Comparison of ENCODE assay signal across 1 cellular context in genomic region chr2:45373534-45373933, GRCh38.
TF ChIP-seq lines count a peak whose summit lies in the region.

No MANE protein-coding gene starts in this region.

TF ChIP-seq in HepG2, 621 proteins besides CTCF, POLR2A, EP300 and RAD21 (continued from another document and continues in another):
- no peak for TF ChIP-seq ZNF629 (CRISPR knock-in tag; conservative IDR thresholded peaks at IDR 0.05)
- no peak for TF ChIP-seq NONO (IDR thresholded peaks at IDR 0.05)
- TF ChIP-seq NONO (CRISPR knock-in tag; conservative IDR thresholded peaks at IDR 0.05): peak; percentile 40; the same call in 1 of the 2 replicates
- TF ChIP-seq GATAD2A (CRISPR knock-in tag; IDR thresholded peaks at IDR 0.05): peak; percentile 99
- peak; percentile 84 for TF ChIP-seq ZGPAT (CRISPR knock-in tag; IDR thresholded peaks at IDR 0.05)
- TF ChIP-seq PLSCR1 (CRISPR knock-in tag; IDR thresholded peaks at IDR 0.05; ENCODE audit: borderline replicate concordance): no peak
- TF ChIP-seq CREBL2 (CRISPR knock-in tag; IDR thresholded peaks at IDR 0.05; ENCODE audit: borderline replicate concordance): no peak
- no peak for TF ChIP-seq PHF20 (CRISPR knock-in tag; IDR thresholded peaks at IDR 0.05)
- TF ChIP-seq ATF7 (IDR thresholded peaks at IDR 0.05): no peak
- no peak for TF ChIP-seq ATF7 (CRISPR knock-in tag; IDR thresholded peaks at IDR 0.05)
- no peak for TF ChIP-seq TEAD2 (CRISPR knock-in tag; IDR thresholded peaks at IDR 0.05)
- TF ChIP-seq RARG (CRISPR knock-in tag; IDR thresholded peaks at IDR 0.05; ENCODE audit: low read depth): no peak
- no peak for TF ChIP-seq ZNF530 (CRISPR knock-in tag; IDR thresholded peaks at IDR 0.05; ENCODE audit: low read depth)
- no peak for TF ChIP-seq SMAD9 (CRISPR knock-in tag; IDR thresholded peaks at IDR 0.05)
- no peak for TF ChIP-seq SRY (CRISPR knock-in tag; IDR thresholded peaks at IDR 0.05)
- no peak for TF ChIP-seq KLF13 (CRISPR knock-in tag; IDR thresholded peaks at IDR 0.05)
- TF ChIP-seq ADNP (CRISPR knock-in tag; IDR thresholded peaks at IDR 0.05): no peak
- no peak for TF ChIP-seq ZNF225 (CRISPR knock-in tag; IDR thresholded peaks at IDR 0.05)
- TF ChIP-seq ZBTB10 (CRISPR knock-in tag; IDR thresholded peaks at IDR 0.05; ENCODE audit: borderline replicate concordance): no peak
- peak; percentile 96 for TF ChIP-seq RXRB (CRISPR knock-in tag; IDR thresholded peaks at IDR 0.05; ENCODE audit: borderline replicate concordance)
- no peak for TF ChIP-seq ZSCAN31 (CRISPR knock-in tag; IDR thresholded peaks at IDR 0.05; ENCODE audit: low read depth)
- no peak for TF ChIP-seq ZNF589 (CRISPR knock-in tag; conservative IDR thresholded peaks at IDR 0.05)
- TF ChIP-seq ZNF724P (CRISPR knock-in tag; IDR thresholded peaks at IDR 0.05; ENCODE audit: borderline replicate concordance): no peak
- peak; percentile 90 for TF ChIP-seq SKIL (CRISPR knock-in tag; IDR thresholded peaks at IDR 0.05; ENCODE audit: borderline replicate concordance)
- no peak for TF ChIP-seq PRMT3 (CRISPR knock-in tag; IDR thresholded peaks at IDR 0.05; ENCODE audit: borderline replicate concordance, low read depth)
- no peak for TF ChIP-seq ZSCAN20 (CRISPR knock-in tag; IDR thresholded peaks at IDR 0.05; ENCODE audit: borderline replicate concordance)
- no peak for TF ChIP-seq JUNB (CRISPR knock-in tag; IDR thresholded peaks at IDR 0.05; ENCODE audit: borderline replicate concordance)
- no peak for TF ChIP-seq ZBTB1 (CRISPR knock-in tag; IDR thresholded peaks at IDR 0.05; ENCODE audit: borderline replicate concordance)
- peak; percentile 69; the same call in 1 of the 2 replicates for TF ChIP-seq IRF2 (CRISPR knock-in tag; IDR thresholded peaks at IDR 0.05)
- TF ChIP-seq TERF1 (CRISPR knock-in tag; IDR thresholded peaks at IDR 0.05): no peak
- TF ChIP-seq ZNF768 (CRISPR knock-in tag; IDR thresholded peaks at IDR 0.05): no peak
- no peak for TF ChIP-seq HIVEP1 (CRISPR knock-in tag; IDR thresholded peaks at IDR 0.05)
- no peak for TF ChIP-seq USF2 (IDR thresholded peaks at IDR 0.05; ENCODE audit: low read depth, low read length)
- no peak for TF ChIP-seq USF2 (CRISPR knock-in tag; IDR thresholded peaks at IDR 0.05; ENCODE audit: borderline replicate concordance)
- peak; percentile 74; the same call in 1 of the 2 replicates for TF ChIP-seq SMAD3 (CRISPR knock-in tag; IDR thresholded peaks at IDR 0.05)
- TF ChIP-seq ZNF562 (CRISPR knock-in tag; IDR thresholded peaks at IDR 0.05; ENCODE audit: borderline replicate concordance): no peak
- no peak for TF ChIP-seq TRIM22 (IDR thresholded peaks at IDR 0.05)
- no peak for TF ChIP-seq SRSF9 (IDR thresholded peaks at IDR 0.05; ENCODE audit: borderline replicate concordance, insufficient read depth, low read depth, low read length, poor library complexity, severe bottlenecking)
- TF ChIP-seq ZNF841 (CRISPR knock-in tag; IDR thresholded peaks at IDR 0.05; ENCODE audit: borderline replicate concordance): no peak
- no peak for TF ChIP-seq ZFP41 (CRISPR knock-in tag; IDR thresholded peaks at IDR 0.05; ENCODE audit: borderline replicate concordance)
- no peak for TF ChIP-seq ZNF367 (CRISPR knock-in tag; IDR thresholded peaks at IDR 0.05; ENCODE audit: borderline replicate concordance)
- TF ChIP-seq HNRNPUL1 (IDR thresholded peaks at IDR 0.05; ENCODE audit: low read depth, low read length): no peak
- no peak for TF ChIP-seq ZNF230 (CRISPR knock-in tag; IDR thresholded peaks at IDR 0.05)
- no peak for TF ChIP-seq DR1 (CRISPR knock-in tag; IDR thresholded peaks at IDR 0.05)
- TF ChIP-seq ZNF605 (CRISPR knock-in tag; IDR thresholded peaks at IDR 0.05): no peak
- TF ChIP-seq ZNF788 (CRISPR knock-in tag; IDR thresholded peaks at IDR 0.05; ENCODE audit: borderline replicate concordance): no peak
- TF ChIP-seq NAIF1 (CRISPR knock-in tag; IDR thresholded peaks at IDR 0.05; ENCODE audit: borderline replicate concordance): no peak
- no peak for TF ChIP-seq ZNF275 (CRISPR knock-in tag; IDR thresholded peaks at IDR 0.05; ENCODE audit: borderline replicate concordance)
- TF ChIP-seq ZNF770 (CRISPR knock-in tag; IDR thresholded peaks at IDR 0.05): no peak
- no peak for TF ChIP-seq HNF1B (CRISPR knock-in tag; IDR thresholded peaks at IDR 0.05)
- no peak for TF ChIP-seq ZC3H4 (CRISPR knock-in tag; IDR thresholded peaks at IDR 0.05; ENCODE audit: borderline replicate concordance)
